10 cellular contexts compared by ENCODE assay signal in genomic region chr9:74499770-74500583, GRCh38. TPM values are rescaled to one million over a fixed set of nuclear protein-coding genes. Genes with fewer than 3 reads are reported as not detected.
A peak's percentile ranks its signal among the peaks of the same experiment; 100 is the strongest.
DNase-seq lines count a peak whose midpoint lies in the region; ATAC-seq and TF ChIP-seq lines count a peak whose summit lies in the region.
"Had no signal": no experiment of that assay in that cellular context is flagged by ENCODE, and none has a peak within 500 bp of the region (broad histone marks: within the 10 kb centered on the region; RNA-seq: fewer than 3 reads in every experiment).

No MANE protein-coding gene starts in this region.

- H3K27ac ChIP-seq in left ventricle myocardium inferior (replicated peaks), result peak overlapping the region; percentile 73

- H3K27me3 ChIP-seq in left ventricle myocardium inferior (ENCODE audit: low read depth), result peaks cover 57% of the 10 kb centered on the region

- peak overlapping the region; percentile 76 for H3K4me3 ChIP-seq in left ventricle myocardium inferior

- POLR2A ChIA-PET in GM10248 (lab: Yijun Ruan, JAX), result interaction anchor here (0.6 kb wide), 1 partner anchor 217 kb away, joined by 6 read pairs; no protein-coding TSS in a partner anchor

- no peaks in the 10 kb centered on the region for H3K36me3 ChIP-seq in left ventricle myocardium inferior

- CTCF ChIA-PET in GM10248 (lab: Yijun Ruan, JAX), result interaction anchor here (1.2 kb wide), 1 partner anchor 816 kb away, joined by 3 read pairs; no protein-coding TSS in a partner anchor

- H3K4me1 ChIP-seq in left ventricle myocardium inferior, result peaks cover 38% of the 10 kb centered on the region

- H3K9me3 ChIP-seq in left ventricle myocardium inferior (replicated peaks), result no peaks in the 10 kb centered on the region

- intact Hi-C loops in left ventricle myocardium inferior (cut with micrococcal nuclease), result no loop called here

- DNase-seq in GM10248 (ENCODE audit: extremely low spot score) (peak; percentile 6), left ventricle myocardium inferior (no peak), retina (peak; percentile 77), SHP77 treated with DMSO at 0.1 percent for 48 hours (lab: John Stamatoyannopoulos, UW) (no peak)
- peak; percentile 15 to 20 for DNase-seq in activated T-cell treated with anti-CD3 and anti-CD28 coated beads, Interleukin-2, amount 50 U/mL, for 48 hours
- DNase-seq: cerebellar nuclear complex, MM.1S had no signal

- ATAC-seq in GM18873 (IDR thresholded peaks at IDR 0.05; ENCODE audit: low FRiP score, unreplicated experiment), result no peak
- no peak for ATAC-seq in GM21390 (IDR thresholded peaks at IDR 0.05; ENCODE audit: unreplicated experiment)
- ATAC-seq in GM21529 (IDR thresholded peaks at IDR 0.05; ENCODE audit: unreplicated experiment), result no peak

- TF ChIP-seq CTCF in GM10248 (IDR thresholded peaks at IDR 0.05; ENCODE audit: control extremely low read depth, extremely low read depth, low read depth, missing control alignments) (no peak), left ventricle myocardium inferior (IDR thresholded peaks at IDR 0.05; ENCODE audit: borderline replicate concordance) (no peak)

RNA-seq across cellular contexts. Expression of gene RORB, which starts 2.8 kb away (rescaled TPM):
- total RNA-seq in left ventricle myocardium inferior, result 1.2 TPM

Comparison
In these comparisons a context has a peak if more than half of its experiments do, and no peak if none do; other contexts are left out.
1. DNase-seq: peak in GM10248 (single experiment), activated T-cell treated with anti-CD3 and anti-CD28 coated beads, Interleukin-2, amount 50 U/mL, for 48 hours (2 of 2) and retina (single experiment); none in left ventricle myocardium inferior (single experiment) and SHP77 treated with DMSO at 0.1 percent for 48 hours (single experiment).